Comparison of ENCODE assay signal across 8 cellular contexts in genomic region chrX:15674514-15674898, GRCh38. TPM values are rescaled to one million over a fixed set of nuclear protein-coding genes. Genes with fewer than 3 reads are reported as not detected.
A peak's percentile ranks its signal among the peaks of the same experiment; 100 is the strongest.
DNase-seq lines count a peak whose midpoint lies in the region; ATAC-seq and TF ChIP-seq lines count a peak whose summit lies in the region.

No MANE protein-coding gene starts in this region.

- H3K23ac ChIP-seq in IMR-90 (ENCODE audit: low read depth, low read length), result peak overlapping the region; percentile 44

- H4K8ac ChIP-seq in IMR-90 (ENCODE audit: low read depth in 2 of 2, low read length in 2 of 2), result peak overlapping the region; percentile 74 to 99

- no peak overlapping the region for H3K18ac ChIP-seq in IMR-90 (ENCODE audit: low read depth, low read length)

- peak; percentile 81 for ATAC-seq in GM21723 (IDR thresholded peaks at IDR 0.05; ENCODE audit: unreplicated experiment)
- ATAC-seq in IMR-90 (ENCODE audit: low read depth), result no peak; the same call in 1 of the 2 replicates

- dilution Hi-C loops in IMR-90 (cut with HindIII; ENCODE audit: low sequenced_read_pairs, unreplicated experiment), result no loop called here

- H2BK20ac ChIP-seq in IMR-90 (ENCODE audit: low read depth, low read length), result no peak overlapping the region

- H3K9me3 ChIP-seq in IMR-90 (ENCODE audit: control insufficient read depth, insufficient read depth, low read length) (no peaks in the 10 kb centered on the region), endocrine pancreas (ENCODE audit: control insufficient read depth, low read length) (no peaks in the 10 kb centered on the region)

- H3K27me3 ChIP-seq in IMR-90 (ENCODE audit: control insufficient read depth, insufficient read depth, low read length), result no peaks in the 10 kb centered on the region
- H3K27me3 ChIP-seq in endocrine pancreas (ENCODE audit: control insufficient read depth, insufficient read depth, low read length), result no peaks in the 10 kb centered on the region

- H3K56ac ChIP-seq in IMR-90 (ENCODE audit: extremely low read depth, insufficient read depth, low read length), result no peak overlapping the region; the same call in 1 of the 2 replicates

- in situ Hi-C loops in IMR-90 (cut with MboI; ENCODE audit: low sequenced_read_pairs), result no loop called here

- 0 out of 2 replicates have a peak overlapping the region, but pooled peaks have one; percentile 35 for H4K91ac ChIP-seq in IMR-90 (ENCODE audit: insufficient read depth, low read depth, low read length)

- H3K4me3 ChIP-seq in IMR-90 (ENCODE audit: insufficient read depth, low read depth, low read length) (peak overlapping the region; percentile 74), endocrine pancreas (ENCODE audit: control insufficient read depth, insufficient read depth, low read length) (peak overlapping the region; percentile 67)

- H2BK120ac ChIP-seq in IMR-90 (ENCODE audit: low read depth, low read length), result no peak overlapping the region

- peak overlapping the region; percentile 43 for H4K5ac ChIP-seq in IMR-90 (ENCODE audit: low read depth, low read length)

- H2AK5ac ChIP-seq in IMR-90 (ENCODE audit: low read depth, low read length), result no peak overlapping the region

- no peak for TF ChIP-seq CTCF in IMR-90 (conservative IDR thresholded peaks at IDR 0.05; ENCODE audit: low read depth, low read length)

- H3K4ac ChIP-seq in IMR-90 (ENCODE audit: low read depth, low read length), result peak overlapping the region; percentile 91

- H4K20me1 ChIP-seq in IMR-90 (ENCODE audit: insufficient read depth, low read length), result peaks cover 8% of the 10 kb centered on the region; the same call in 1 of the 2 replicates

- H3K9me1 ChIP-seq in IMR-90 (ENCODE audit: insufficient read depth, low read length), result peaks cover 7% of the 10 kb centered on the region

- 0% methylated on average over 15 of the region's 17 CpGs; no CpG with 5 or more reads in 1 of the 2 experiments for WGBS in IMR-90 (ENCODE audit: extremely low coverage in 2 of 2, insufficient read length in 1 of 2), 2 experiments

- DNase-seq in NCI-H446 (lab: John Stamatoyannopoulos, UW) (peak; percentile 75 to 90), NCI-H446 treated with DMSO at 0.1 percent for 48 hours (lab: John Stamatoyannopoulos, UW) (no peak), IMR-90 (peak; percentile 96), T-helper 22 cell (ENCODE audit: low read depth) (peak; percentile 83), middle frontal gyrus (ENCODE audit: extremely low spot score, low spot score) (peak; percentile 64)
- DNase-seq in stimulated activated CD8-positive, alpha-beta memory T cell treated with anti-CD3 and anti-CD28 coated beads, Interleukin-7, amount 100 ng/mL, for 24 hours (ENCODE audit: low read depth), result peak; percentile 43

- H2BK15ac ChIP-seq in IMR-90 (ENCODE audit: low read depth, low read length), result peak overlapping the region; percentile 62; the same call in 2 of the 3 replicates

- TF ChIP-seq POLR2A in IMR-90 (IDR thresholded peaks at IDR 0.05; ENCODE audit: low read depth, low read length), result no peak

- peaks cover 3 to 37% of the 10 kb centered on the region in 2 experiments for H3K79me1 ChIP-seq in IMR-90 (ENCODE audit: low read depth in 1 of 2, low read length in 2 of 2)

- POLR2A ChIA-PET in IMR-90 (lab: Charles Lee; ENCODE audit: unreplicated experiment), result no interaction called here

- CTCF ChIA-PET in IMR-90 (lab: Yijun Ruan, JAX), result no interaction called here

- H3K36me3 ChIP-seq in IMR-90 (ENCODE audit: control insufficient read depth, insufficient read depth, low read length) (peaks cover 4% of the 10 kb centered on the region; the same call in 1 of the 2 replicates), endocrine pancreas (ENCODE audit: control insufficient read depth, insufficient read depth, low read length) (no peaks in the 10 kb centered on the region)

- H3K4me1 ChIP-seq in IMR-90 (ENCODE audit: control insufficient read depth, insufficient read depth, low read length) (0 out of 2 replicates have a peak, but pooled peaks cover 1% of the 10 kb centered on the region), endocrine pancreas (ENCODE audit: control insufficient read depth, insufficient read depth, low read length) (no peaks in the 10 kb centered on the region)

- H2BK5ac ChIP-seq in IMR-90 (ENCODE audit: low read depth, low read length, poor library complexity, severe bottlenecking), result peak overlapping the region; percentile 99

- H2AFZ ChIP-seq in IMR-90 (replicated peaks; ENCODE audit: low read length, poor library complexity), result peak overlapping the region; percentile 100

- peak overlapping the region; percentile 57 for H3K14ac ChIP-seq in IMR-90 (replicated peaks; ENCODE audit: low read depth, low read length)

- H2AK9ac ChIP-seq in IMR-90 (replicated peaks; ENCODE audit: low read depth, low read length, poor library complexity), result peak overlapping the region; percentile 86

- no peak for TF ChIP-seq RAD21 in IMR-90 (IDR thresholded peaks at IDR 0.05; ENCODE audit: low read length)

- H3K27ac ChIP-seq in IMR-90 (ENCODE audit: insufficient read depth, low read length), result peak overlapping the region; percentile 95

- peak overlapping the region; percentile 68 for H3K4me2 ChIP-seq in IMR-90 (ENCODE audit: low read depth, low read length)

- no TSS peak for BruUV-seq in IMR-90 (replicated peaks; lab: Mats Ljungman, UMichigan)

- intact Hi-C loops in IMR-90 (cut with micrococcal nuclease), result loop anchor here (10.0 kb wide), 3 partner anchors 180 to 330 kb away; partner anchors contain the start of genes AP1S2 and PIR

- peak overlapping the region; percentile 96 for H3K9ac ChIP-seq in IMR-90 (ENCODE audit: low read depth, low read length)
- peak overlapping the region; percentile 68 for H3K9ac ChIP-seq in endocrine pancreas (ENCODE audit: control insufficient read depth, insufficient read depth, low read length)

TF ChIP-seq in IMR-90, 13 proteins besides CTCF, POLR2A, EP300 and RAD21:
- TF ChIP-seq RFX5 (IDR thresholded peaks at IDR 0.05; ENCODE audit: low read depth, low read length) (no peak), ELK1 (IDR thresholded peaks at IDR 0.05; ENCODE audit: borderline replicate concordance, low read depth, low read length) (no peak), CHD1 (IDR thresholded peaks at IDR 0.05; ENCODE audit: low read depth, low read length) (no peak), MXI1 (IDR thresholded peaks at IDR 0.05; ENCODE audit: borderline replicate concordance, low read depth, low read length) (no peak; the same call in 1 of the 2 replicates), CEBPB (IDR thresholded peaks at IDR 0.05; ENCODE audit: low read depth, low read length) (no peak), USF2 (IDR thresholded peaks at IDR 0.05; ENCODE audit: low read depth, low read length) (peak; percentile 64), BHLHE40 (IDR thresholded peaks at IDR 0.05; ENCODE audit: low read depth, low read length) (peak; percentile 87), NFE2L2 (IDR thresholded peaks at IDR 0.05; ENCODE audit: low read depth, low read length) (no peak), RCOR1 (IDR thresholded peaks at IDR 0.05; ENCODE audit: insufficient replicate concordance, low read length) (no peak), FOS (IDR thresholded peaks at IDR 0.05; ENCODE audit: low read depth, low read length) (no peak), MAFK (IDR thresholded peaks at IDR 0.05; ENCODE audit: low read depth, low read length) (no peak), SMC3 (IDR thresholded peaks at IDR 0.05; ENCODE audit: low read depth, low read length) (no peak), MAZ (IDR thresholded peaks at IDR 0.05; ENCODE audit: borderline replicate concordance, low read depth, low read length) (no peak)

RNA-seq across cellular contexts. Expression of gene CLTRN, which starts 9.9 kb away (rescaled TPM):
- total RNA-seq in IMR-90 (2012; rRNA removed), result under 0.01 TPM in 2 replicates
- 0.16 and 0.17 TPM in 2 replicates for polyA plus RNA-seq in IMR-90 (2012; rRNA removed)
- polyA plus RNA-seq in IMR-90 (2012; cell fraction: cytosol; rRNA removed), result 0.04 TPM in 1 of 2 replicates, not detected in the other
- polyA plus RNA-seq in IMR-90 (2012; cell fraction: nucleus; rRNA removed; ENCODE audit: low replicate concordance), result 0.03 and 0.68 TPM in 2 replicates
